ENCODE assay signal across 8 cellular contexts in genomic region chr14:31207746-31208545, GRCh38. TPM values are rescaled to one million over a fixed set of nuclear protein-coding genes. Genes with fewer than 3 reads are reported as not detected.
DNase-seq lines count a peak whose midpoint lies in the region; ATAC-seq and TF ChIP-seq lines count a peak whose summit lies in the region.

Gene HECTD1 (minus strand): TSS chr14:31207793. CDS start chr14:31205936, 1,857 bp downstream.

- peaks cover 15 to 38% (median 22%) of the 10 kb centered on the region in 4 donors for H3K4me1 ChIP-seq in upper lobe of left lung

- peaks cover 0 to 7% (median 0%) of the 10 kb centered on the region in 4 donors for H3K36me3 ChIP-seq in upper lobe of left lung

- 1% methylated on average over 21 to 46 of the region's 79 CpGs for WGBS in upper lobe of left lung, 2 donors

- peak within 1 kb of the TSS; percentile 98 to 100 (median 99) for H3K27ac ChIP-seq in upper lobe of left lung

- peak in 3 of 4 donors; percentile 58 to 88 (median 78) for TF ChIP-seq POLR2A in upper lobe of left lung (IDR thresholded peaks at IDR 0.05)

- H3K4me3 ChIP-seq in GM12875 (ENCODE audit: low read depth, low read length) = peak within 1 kb of the TSS; percentile 77
- H3K4me3 ChIP-seq in upper lobe of left lung = peak within 1 kb of the TSS; percentile 66 to 86 (median 75)

- DNase-seq in NCI-H1105 (lab: John Stamatoyannopoulos, UW) (peak; percentile 95), SW 1271 (lab: John Stamatoyannopoulos, UW) (peak; percentile 59 to 86), cardiac septum (ENCODE audit: low spot score) (peak; percentile 95), posterior vena cava (ENCODE audit: low spot score) (peak; percentile 96), upper lobe of left lung (peak; percentile 90 to 98)
- peak; percentile 81 for DNase-seq in activated naive CD8-positive, alpha-beta T cell treated with anti-CD3 and anti-CD28 coated beads, Interleukin-2, amount 50 U/mL, for 16 hours (ENCODE audit: low read depth, low spot score)

- no peaks in the 10 kb centered on the region for H3K27me3 ChIP-seq in upper lobe of left lung

- no peak for TF ChIP-seq EP300 in upper lobe of left lung (IDR thresholded peaks at IDR 0.05)

- peak; percentile 92 for TF ChIP-seq CTCF in GM12875 (IDR thresholded peaks at IDR 0.05; ENCODE audit: borderline replicate concordance, insufficient read depth, low read depth, low read length)
- peak; percentile 93 to 98 (median 96) for TF ChIP-seq CTCF in upper lobe of left lung (IDR thresholded peaks at IDR 0.05)

- intact Hi-C loops in cardiac septum (cut with DNase I) (loop anchor here (2.0 to 10.0 kb wide), 3 partner anchors 43 to 181 kb away; partner anchors contain the start of genes AP4S1 and STRN3), posterior vena cava (cut with DNase I) (no loop called here)

- ATAC-seq in HG02678 (IDR thresholded peaks at IDR 0.05; ENCODE audit: unreplicated experiment) (peak; percentile 71), upper lobe of left lung (ENCODE audit: low FRiP score in 2 of 2) (peak; percentile 96 to 97)

- H3K9me3 ChIP-seq in upper lobe of left lung = no peaks in the 10 kb centered on the region

RNA-seq across cellular contexts. Expression of gene HECTD1, which starts in this region (rescaled TPM):
- 158 TPM for total RNA-seq in cardiac septum
- total RNA-seq in posterior vena cava = 100 to 1,000 TPM; 127 to 145 TPM
- 100 to 1,000 TPM; 118 to 326 (median 164) TPM for total RNA-seq in upper lobe of left lung

Comparison
In these comparisons a context has a peak if more than half of its experiments do, and no peak if none do; other contexts are left out.
1. Peak in every context shown above with its lines: DNase-seq, ATAC-seq, H3K4me3 ChIP-seq and H3K27ac ChIP-seq.